8 cellular contexts compared by ENCODE assay signal in genomic region chr2:231604685-231605606, GRCh38. TPM values are rescaled to one million over a fixed set of nuclear protein-coding genes. Genes with fewer than 3 reads are reported as not detected.
DNase-seq lines count a peak whose midpoint lies in the region; ATAC-seq and TF ChIP-seq lines count a peak whose summit lies in the region.

No MANE protein-coding gene starts in this region.

- no peaks in the 10 kb centered on the region for H3K27me3 ChIP-seq in upper lobe of right lung

- H3K4me1 Mint-ChIP-seq in T-cell (peaks cover 8 to 19% (median 8%) of the 10 kb centered on the region in 3 donors), progenitor cell of endocrine pancreas (ENCODE audit: low read depth) (peaks cover 27% of the 10 kb centered on the region)

- POLR2A ChIA-PET in T-cell (lab: Charles Lee): interaction anchor here in 1 of 2 donors (0.6 kb wide), 1 partner anchor 104 kb away, joined by 5 read pairs; no protein-coding TSS in a partner anchor

- H3K27ac Mint-ChIP-seq in T-cell: peak overlapping the region in 1 of 2 donors; percentile 7
- peak overlapping the region; percentile 97 for H3K27ac Mint-ChIP-seq in progenitor cell of endocrine pancreas

- CTCF ChIA-PET in T-cell (lab: Charles Lee): interaction anchor here in 1 of 2 donors (1.1 kb wide), 1 partner anchor 72 kb away, joined by 5 read pairs; no protein-coding TSS in a partner anchor

- peak overlapping the region; percentile 100 for H3K27ac ChIP-seq in upper lobe of right lung

- intact Hi-C loops in left cardiac atrium (cut with DNase I): loop anchor here in 1 of 2 donors (5.0 kb wide), 1 partner anchor 93 kb away; no protein-coding TSS in a partner anchor
- intact Hi-C loops in upper lobe of right lung (cut with DNase I): no loop called here

- peaks cover 15% of the 10 kb centered on the region for H3K4me1 ChIP-seq in upper lobe of right lung

- TF ChIP-seq CTCF in GM12864 (IDR thresholded peaks at IDR 0.05; ENCODE audit: low read depth, low read length, missing control alignments) (no peak), progenitor cell of endocrine pancreas (IDR thresholded peaks at IDR 0.05; ENCODE audit: unreplicated experiment) (no peak), upper lobe of right lung (IDR thresholded peaks at IDR 0.05) (no peak)

- peak overlapping the region; percentile 58 to 72 (median 64) for H3K4me3 Mint-ChIP-seq in T-cell
- peak overlapping the region; percentile 55 for H3K4me3 Mint-ChIP-seq in progenitor cell of endocrine pancreas (ENCODE audit: low read depth)

- H3K4me3 ChIP-seq in GM12864 (ENCODE audit: low read depth, low read length) (peak overlapping the region; percentile 60), upper lobe of right lung (peak overlapping the region; percentile 54)

- peak; percentile 76 for DNase-seq in GM12864 (ENCODE audit: low read depth)
- peak; percentile 49 for DNase-seq in NCI-H1417 treated with DMSO at 0.1 percent for 48 hours (lab: John Stamatoyannopoulos, UW)
- peak; percentile 66 to 99 (median 91) for DNase-seq in T-cell
- peak; percentile 96 for DNase-seq in amniotic epithelial cell (ENCODE audit: low read depth)
- peak; percentile 100 for DNase-seq in left cardiac atrium
- peak; percentile 98 for DNase-seq in progenitor cell of endocrine pancreas (ENCODE audit: low spot score, unreplicated experiment)
- peak; percentile 100 for DNase-seq in upper lobe of right lung

- H3K36me3 ChIP-seq in upper lobe of right lung: no peaks in the 10 kb centered on the region

- H3K9me3 Mint-ChIP-seq in T-cell (no peaks in the 10 kb centered on the region), progenitor cell of endocrine pancreas (ENCODE audit: low read depth) (no peaks in the 10 kb centered on the region)

- H3K27me3 Mint-ChIP-seq in T-cell: no peaks in the 10 kb centered on the region
- H3K27me3 Mint-ChIP-seq in progenitor cell of endocrine pancreas: no peaks in the 10 kb centered on the region

- no peaks in the 10 kb centered on the region for H3K9me3 ChIP-seq in upper lobe of right lung

- ATAC-seq in HG02678 (IDR thresholded peaks at IDR 0.05; ENCODE audit: unreplicated experiment) (peak; percentile 89), T-cell (replicated peaks in 1 of 4) (peak; percentile 78 to 87 (median 84)), left cardiac atrium (peak; percentile 94), upper lobe of right lung (peak; percentile 96)

- H3K36me3 Mint-ChIP-seq in T-cell (no peaks in the 10 kb centered on the region), progenitor cell of endocrine pancreas (ENCODE audit: insufficient read depth) (no peaks in the 10 kb centered on the region)

RNA-seq across cellular contexts. Expression of gene TEX44, which starts 12.3 kb away (rescaled TPM):
- not detected for total RNA-seq in T-cell
- total RNA-seq in left cardiac atrium: not detected
- total RNA-seq in progenitor cell of endocrine pancreas: not detected in 2 replicates
- total RNA-seq in upper lobe of right lung: not detected

Comparison
In these comparisons a context has a peak if more than half of its experiments do, and no peak if none do; other contexts are left out.
1. Peak in every context shown above with its lines: DNase-seq, ATAC-seq, H3K4me3 ChIP-seq and H3K27ac ChIP-seq.
2. DNase-seq: peak in every context shown above with its lines; median percentile 100 in left cardiac atrium; 100 in upper lobe of right lung; 98 in progenitor cell of endocrine pancreas; 96 in amniotic epithelial cell; 91 in T-cell; 76 in GM12864; 49 in NCI-H1417 treated with DMSO at 0.1 percent for 48 hours.